ENCODE assay signal across 20 cellular contexts in genomic region chr18:34838669-34839068, GRCh38.
DNase-seq lines count a peak whose midpoint lies in the region; ATAC-seq and TF ChIP-seq lines count a peak whose summit lies in the region.
"Had no signal": no experiment of that assay in that cellular context is flagged by ENCODE, and none has a peak within 500 bp of the region (broad histone marks: within the 10 kb centered on the region; RNA-seq: fewer than 3 reads in every experiment).

No MANE protein-coding gene starts in this region.

- TF ChIP-seq POLR2A in sigmoid colon (IDR thresholded peaks at IDR 0.05) = no peak

- TF ChIP-seq CTCF in right atrium auricular region (IDR thresholded peaks at IDR 0.05) (no peak), sigmoid colon (IDR thresholded peaks at IDR 0.05) (no peak)

- 86 to 90% methylated on average over 5 of the region's 5 CpGs for WGBS in sigmoid colon, 2 donors
- WGBS in aorta, 2 donors = 46 to 60% methylated on average over 5 of the region's 5 CpGs

- DNase-seq in NCI-H2227 (lab: John Stamatoyannopoulos, UW; ENCODE audit: unreplicated experiment) (peak; percentile 13), NCI-H2227 treated with DMSO at 0.1 percent for 48 hours (lab: John Stamatoyannopoulos, UW) (no peak), right atrium auricular region (ENCODE audit: low spot score) (no peak), sigmoid colon (no peak), aorta (no peak), GM19238 (ENCODE audit: insufficient read length, low spot score) (no peak), NCI-H510A treated with DMSO at 0.1 percent for 48 hours (lab: John Stamatoyannopoulos, UW) (no peak)
- DNase-seq: activated CD4-positive, alpha-beta T cell treated with anti-CD3 and anti-CD28 coated beads, Interleukin-2, amount 50 U/mL, for 1 hour; activated naive CD8-positive, alpha-beta T cell treated with anti-CD3 and anti-CD28 coated beads, Interleukin-2, amount 50 U/mL, for 24 hours; AML-193; CD8-positive, alpha-beta T cell; mammary epithelial cell; NCI-H1092 treated with DMSO at 0.1 percent for 48 hours; NCI-H524 treated with DMSO at 0.1 percent for 48 hours; RPMI8226; SK-N-SH; T-helper 2 cell had no signal

- TF ChIP-seq EP300 in sigmoid colon (IDR thresholded peaks at IDR 0.05) = no peak

- no peaks in the 10 kb centered on the region for H3K27me3 ChIP-seq in right atrium auricular region
- H3K27me3 ChIP-seq in sigmoid colon = no peaks in the 10 kb centered on the region
- no peaks in the 10 kb centered on the region for H3K27me3 ChIP-seq in aorta (ENCODE audit: control insufficient read depth in 1 of 2, insufficient read depth in 2 of 2, low read length in 1 of 2)

- H3K9me3 ChIP-seq in right atrium auricular region = no peaks in the 10 kb centered on the region
- no peaks in the 10 kb centered on the region for H3K9me3 ChIP-seq in sigmoid colon
- H3K9me3 ChIP-seq in aorta (ENCODE audit: control insufficient read depth, low read length) = no peaks in the 10 kb centered on the region
- H3K9me3 ChIP-seq: SK-N-SH had no signal

- H3K27ac ChIP-seq in right atrium auricular region = peak overlapping the region; percentile 44 to 69
- H3K27ac ChIP-seq in sigmoid colon = peak overlapping the region in 3 of 4 donors; percentile 63 to 71 (median 67)
- H3K27ac ChIP-seq in aorta (ENCODE audit: low read depth in 1 of 2, low read length in 2 of 2) = peak overlapping the region in 1 of 2 donors; percentile 70
- H3K27ac ChIP-seq: 22Rv1, VCaP had no signal

- H3K4me1 ChIP-seq in right atrium auricular region = peaks cover 0 to 15% of the 10 kb centered on the region in 2 donors
- peaks cover 0 to 25% (median 14%) of the 10 kb centered on the region in 4 donors for H3K4me1 ChIP-seq in sigmoid colon
- peaks cover 5 to 7% of the 10 kb centered on the region in 2 donors for H3K4me1 ChIP-seq in aorta (ENCODE audit: control insufficient read depth in 1 of 2, insufficient read depth in 2 of 2, low read length in 2 of 2)

- intact Hi-C loops in sigmoid colon (cut with DNase I) = no loop called here
- intact Hi-C loops in aorta (cut with DNase I) = loop anchor here in 1 of 2 donors (5.0 kb wide), 1 partner anchor 49 kb away; no protein-coding TSS in a partner anchor

- H3K36me3 ChIP-seq in right atrium auricular region (no peaks in the 10 kb centered on the region), sigmoid colon (no peaks in the 10 kb centered on the region), aorta (ENCODE audit: control insufficient read depth in 1 of 2, insufficient read depth in 2 of 2, low read length in 1 of 2) (no peaks in the 10 kb centered on the region)

- H3K4me3 ChIP-seq in right atrium auricular region (no peak overlapping the region), sigmoid colon (no peak overlapping the region), aorta (ENCODE audit: low read length in 2 of 2) (no peak overlapping the region)

- ATAC-seq in aorta (ENCODE audit: low FRiP score) (peak; percentile 28), GM21381 (IDR thresholded peaks at IDR 0.05; ENCODE audit: unreplicated experiment) (no peak)
- ATAC-seq: activated naive CD8-positive, alpha-beta T cell treated with anti-CD3 and anti-CD28 coated beads, Interleukin-2, amount 50 U/mL, for 24 hours; CD8-positive, alpha-beta T cell had no signal
